In the genomic region with DNA sequence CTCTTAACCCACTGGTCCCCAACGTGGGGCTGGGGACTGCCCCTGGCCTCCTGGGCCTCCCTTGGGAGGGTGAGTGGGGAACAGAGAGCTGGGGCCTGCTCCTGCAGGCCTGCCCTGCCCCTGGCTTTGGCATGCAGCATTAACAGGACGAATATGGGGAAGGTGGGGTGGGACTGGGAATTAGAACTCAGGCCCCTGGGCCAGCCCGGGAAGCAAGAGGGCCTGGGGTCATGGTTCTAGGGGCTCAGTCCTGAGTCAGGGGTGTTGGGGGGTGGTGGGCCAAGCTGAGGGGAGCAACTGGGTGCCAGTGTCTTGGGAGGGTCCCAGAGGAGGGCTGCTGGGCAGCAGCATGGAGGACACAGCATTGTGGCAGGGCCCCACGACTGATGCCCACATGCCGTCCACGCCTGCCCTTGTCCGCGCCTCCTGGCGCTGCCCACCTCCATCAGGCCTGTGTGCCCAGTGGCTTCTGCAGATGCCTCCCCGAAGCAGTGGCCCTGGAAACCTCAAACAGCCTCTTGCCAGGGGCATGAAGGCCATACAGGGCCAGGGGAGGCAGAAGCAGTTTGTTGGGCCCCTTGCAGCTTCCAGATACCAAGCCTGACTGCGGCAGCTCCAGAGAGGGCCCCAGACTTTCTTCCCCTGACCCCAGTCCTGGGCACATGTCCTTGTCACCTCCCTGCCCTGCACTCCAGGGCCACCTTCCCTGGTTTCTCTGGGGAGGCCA, we compare ENCODE assay signal across 11 cellular contexts. TPM values are rescaled to one million over a fixed set of nuclear protein-coding genes. Genes with fewer than 3 reads are reported as not detected.
DNase-seq lines count a peak whose midpoint lies in the region; ATAC-seq, FAIRE-seq and TF ChIP-seq lines count a peak whose summit lies in the region.
"Had no signal": no experiment of that assay in that cellular context is flagged by ENCODE, and none has a peak within 500 bp of the region (broad histone marks: within the 10 kb centered on the region; RNA-seq: fewer than 3 reads in every experiment).

No MANE protein-coding gene starts in this region.

- intact Hi-C loops in activated CD8-positive, alpha-beta T cell treated with anti-CD3 and anti-CD28 coated beads for 36 hours (cut with micrococcal nuclease), result loop anchor here (10.0 kb wide), 2 partner anchors 165 to 245 kb away; partner anchors contain the start of genes DHRS7B and USP22
- intact Hi-C loops in kidney (cut with DNase I), result no loop called here

- H3K27ac Mint-ChIP-seq in activated CD8-positive, alpha-beta T cell treated with anti-CD3 and anti-CD28 coated beads for 36 hours, result peak overlapping the region; percentile 95
- no peak overlapping the region for H3K27ac Mint-ChIP-seq in activated CD8-positive, alpha-beta T cell treated with anti-CD3 and anti-CD28 coated beads, Interleukin-2, amount 10 ng/mL, durations not matched to agents 7 days and 5 days
- H3K27ac Mint-ChIP-seq in stimulated activated naive B cell treated with anti-CD40 and anti-IgM and Interleukin-4, amounts not matched to agents 10 μg/mL and 1 μg/mL and 100 μg/mL, for 72 hours, result peak overlapping the region; percentile 98
- H3K27ac Mint-ChIP-seq in chondrocyte (ENCODE audit: unreplicated experiment), result no peak overlapping the region

- ATAC-seq in activated CD8-positive, alpha-beta T cell treated with anti-CD3 and anti-CD28 coated beads for 36 hours, result no peak
- ATAC-seq in activated CD8-positive, alpha-beta T cell treated with anti-CD3 and anti-CD28 coated beads, Interleukin-2, amount 10 ng/mL, durations not matched to agents 7 days and 5 days, result no peak
- ATAC-seq in RWPE2 (ENCODE audit: low read depth), result no peak
- ATAC-seq in stimulated activated naive B cell treated with anti-CD40 and anti-IgM and Interleukin-4, amounts not matched to agents 10 μg/mL and 1 μg/mL and 100 μg/mL, for 72 hours (replicated peaks), result no peak
- no peak for ATAC-seq in GM19035 (IDR thresholded peaks at IDR 0.05; ENCODE audit: unreplicated experiment)

- H3K9me3 Mint-ChIP-seq in activated CD8-positive, alpha-beta T cell treated with anti-CD3 and anti-CD28 coated beads for 36 hours, result no peaks in the 10 kb centered on the region
- no peaks in the 10 kb centered on the region for H3K9me3 Mint-ChIP-seq in activated CD8-positive, alpha-beta T cell treated with anti-CD3 and anti-CD28 coated beads, Interleukin-2, amount 10 ng/mL, durations not matched to agents 7 days and 5 days (ENCODE audit: insufficient read depth)
- peaks cover 2 to 3% of the 10 kb centered on the region in 2 donors for H3K9me3 Mint-ChIP-seq in stimulated activated naive B cell treated with anti-CD40 and anti-IgM and Interleukin-4, amounts not matched to agents 10 μg/mL and 1 μg/mL and 100 μg/mL, for 72 hours
- peaks cover 2% of the 10 kb centered on the region for H3K9me3 Mint-ChIP-seq in chondrocyte (ENCODE audit: low read depth)

- H3K4me3 Mint-ChIP-seq in activated CD8-positive, alpha-beta T cell treated with anti-CD3 and anti-CD28 coated beads for 36 hours, result peak overlapping the region; percentile 99
- no peak overlapping the region for H3K4me3 Mint-ChIP-seq in activated CD8-positive, alpha-beta T cell treated with anti-CD3 and anti-CD28 coated beads, Interleukin-2, amount 10 ng/mL, durations not matched to agents 7 days and 5 days
- H3K4me3 Mint-ChIP-seq in stimulated activated naive B cell treated with anti-CD40 and anti-IgM and Interleukin-4, amounts not matched to agents 10 μg/mL and 1 μg/mL and 100 μg/mL, for 72 hours, result peak overlapping the region; percentile 90 to 98
- H3K4me3 Mint-ChIP-seq in chondrocyte (ENCODE audit: unreplicated experiment), result no peak overlapping the region

- no peak for TF ChIP-seq CTCF in activated CD8-positive, alpha-beta T cell treated with anti-CD3 and anti-CD28 coated beads for 36 hours (IDR thresholded peaks at IDR 0.05)
- no peak for TF ChIP-seq CTCF in RWPE2 (IDR thresholded peaks at IDR 0.05; ENCODE audit: poor library complexity, severe bottlenecking)
- no peak for TF ChIP-seq CTCF in kidney (IDR thresholded peaks at IDR 0.05; ENCODE audit: borderline replicate concordance, extremely low read depth, insufficient read depth)
- no peak for TF ChIP-seq CTCF in chondrocyte (IDR thresholded peaks at IDR 0.05)

- H3K4me1 ChIP-seq in RWPE2 (ENCODE audit: insufficient read depth, poor library complexity, severe bottlenecking) (peaks cover 23% of the 10 kb centered on the region), kidney (ENCODE audit: control insufficient read depth in 1 of 2, insufficient read depth in 1 of 2, low read depth in 1 of 2, low read length in 2 of 2) (peaks cover 32 to 45% of the 10 kb centered on the region in 2 donors)

- H3K27me3 ChIP-seq in RWPE2 (ENCODE audit: insufficient read depth, poor library complexity, severe bottlenecking), result no peaks in the 10 kb centered on the region

- peaks cover 44% of the 10 kb centered on the region for H3K4me1 Mint-ChIP-seq in activated CD8-positive, alpha-beta T cell treated with anti-CD3 and anti-CD28 coated beads for 36 hours (ENCODE audit: low read depth)
- H3K4me1 Mint-ChIP-seq in activated CD8-positive, alpha-beta T cell treated with anti-CD3 and anti-CD28 coated beads, Interleukin-2, amount 10 ng/mL, durations not matched to agents 7 days and 5 days (ENCODE audit: low read depth), result peaks cover 37% of the 10 kb centered on the region
- H3K4me1 Mint-ChIP-seq in stimulated activated naive B cell treated with anti-CD40 and anti-IgM and Interleukin-4, amounts not matched to agents 10 μg/mL and 1 μg/mL and 100 μg/mL, for 72 hours, result peaks cover 55 to 77% of the 10 kb centered on the region in 2 donors
- H3K4me1 Mint-ChIP-seq in chondrocyte (ENCODE audit: low read depth), result peaks cover 41% of the 10 kb centered on the region

- peak overlapping the region in 1 of 2 donors; percentile 60 for H3K9ac ChIP-seq in kidney (ENCODE audit: low read length in 2 of 2)
- H3K9ac ChIP-seq: parathyroid adenoma had no signal

- no peaks in the 10 kb centered on the region for H3K9me3 ChIP-seq in RWPE2 (ENCODE audit: severe bottlenecking)
- H3K9me3 ChIP-seq in kidney (ENCODE audit: control insufficient read depth in 1 of 2, low read length in 2 of 2), result no peaks in the 10 kb centered on the region

- POLR2A ChIA-PET in activated CD8-positive, alpha-beta T cell treated with anti-CD3 and anti-CD28 coated beads for 36 hours (lab: Charles Lee), result interaction anchor here (4.9 kb wide), 1 partner anchor 13 kb away, joined by 36 read pairs; no protein-coding TSS in a partner anchor
- POLR2A ChIA-PET in activated CD8-positive, alpha-beta T cell treated with anti-CD3 and anti-CD28 coated beads, Interleukin-2, amount 10 ng/mL, durations not matched to agents 7 days and 5 days (lab: Charles Lee), result no interaction called here

- no peaks in the 10 kb centered on the region for H3K27me3 Mint-ChIP-seq in activated CD8-positive, alpha-beta T cell treated with anti-CD3 and anti-CD28 coated beads for 36 hours
- no peaks in the 10 kb centered on the region for H3K27me3 Mint-ChIP-seq in activated CD8-positive, alpha-beta T cell treated with anti-CD3 and anti-CD28 coated beads, Interleukin-2, amount 10 ng/mL, durations not matched to agents 7 days and 5 days (ENCODE audit: low read depth)
- H3K27me3 Mint-ChIP-seq in stimulated activated naive B cell treated with anti-CD40 and anti-IgM and Interleukin-4, amounts not matched to agents 10 μg/mL and 1 μg/mL and 100 μg/mL, for 72 hours, result peaks cover 0 to 4% of the 10 kb centered on the region in 2 donors
- H3K27me3 Mint-ChIP-seq in chondrocyte (ENCODE audit: low read depth), result no peaks in the 10 kb centered on the region

- H3K36me3 Mint-ChIP-seq in activated CD8-positive, alpha-beta T cell treated with anti-CD3 and anti-CD28 coated beads for 36 hours (ENCODE audit: low read depth), result peaks cover 44% of the 10 kb centered on the region
- H3K36me3 Mint-ChIP-seq in activated CD8-positive, alpha-beta T cell treated with anti-CD3 and anti-CD28 coated beads, Interleukin-2, amount 10 ng/mL, durations not matched to agents 7 days and 5 days (ENCODE audit: low read depth), result peaks cover 24% of the 10 kb centered on the region
- peaks cover 29 to 55% of the 10 kb centered on the region in 2 donors for H3K36me3 Mint-ChIP-seq in stimulated activated naive B cell treated with anti-CD40 and anti-IgM and Interleukin-4, amounts not matched to agents 10 μg/mL and 1 μg/mL and 100 μg/mL, for 72 hours
- peaks cover 1% of the 10 kb centered on the region for H3K36me3 Mint-ChIP-seq in chondrocyte (ENCODE audit: low read depth)

- FAIRE-seq in kidney (lab: Jason Lieb, UNC), result no peak

- H3K36me3 ChIP-seq in RWPE2 (ENCODE audit: low read depth) (peaks cover 18% of the 10 kb centered on the region), kidney (ENCODE audit: control insufficient read depth in 1 of 2, insufficient read depth in 2 of 2, low read length in 2 of 2) (no peaks in the 10 kb centered on the region)

- H3K27ac ChIP-seq in RWPE2 (ENCODE audit: poor library complexity, severe bottlenecking), result peak overlapping the region; percentile 93
- H3K27ac ChIP-seq in kidney (ENCODE audit: low read depth in 2 of 2, low read length in 2 of 2), result peak overlapping the region; percentile 69 to 99

- no peak for DNase-seq in activated CD8-positive, alpha-beta T cell treated with anti-CD3 and anti-CD28 coated beads for 36 hours
- no peak for DNase-seq in activated CD8-positive, alpha-beta T cell treated with anti-CD3 and anti-CD28 coated beads, Interleukin-2, amount 10 ng/mL, durations not matched to agents 7 days and 5 days
- DNase-seq in RWPE2 (ENCODE audit: low spot score), result no peak
- peak; percentile 79 for DNase-seq in kidney
- DNase-seq in stimulated activated naive B cell treated with anti-CD40 and anti-IgM and Interleukin-4, amounts not matched to agents 10 μg/mL and 1 μg/mL and 100 μg/mL, for 72 hours, result peak; percentile 41
- DNase-seq in chondrocyte (ENCODE audit: low spot score), result no peak
- DNase-seq in AG20443 (ENCODE audit: low spot score), result no peak
- DNase-seq: activated CD8-positive, alpha-beta memory T cell treated with anti-CD3 and anti-CD28 coated beads for 24 hours; cortex of kidney had no signal

- H3K4me3 ChIP-seq in RWPE2 (ENCODE audit: severe bottlenecking), result no peak overlapping the region
- no peak overlapping the region for H3K4me3 ChIP-seq in kidney (ENCODE audit: low read length in 2 of 2)

- CTCF ChIA-PET in activated CD8-positive, alpha-beta T cell treated with anti-CD3 and anti-CD28 coated beads for 36 hours (lab: Charles Lee), result no interaction called here
- CTCF ChIA-PET in activated CD8-positive, alpha-beta T cell treated with anti-CD3 and anti-CD28 coated beads, Interleukin-2, amount 10 ng/mL, durations not matched to agents 7 days and 5 days (lab: Charles Lee), result interaction anchor here (1.2 kb wide), 1 partner anchor 12 kb away, joined by 4 read pairs; no protein-coding TSS in a partner anchor

RNA-seq across cellular contexts. Expression of gene MAP2K3, which starts 4.8 kb away (rescaled TPM):
- 100 to 1,000 TPM; 151 to 153 TPM for total RNA-seq in activated CD8-positive, alpha-beta T cell treated with anti-CD3 and anti-CD28 coated beads for 36 hours
- total RNA-seq in activated CD8-positive, alpha-beta T cell treated with anti-CD3 and anti-CD28 coated beads, Interleukin-2, amount 10 ng/mL, durations not matched to agents 7 days and 5 days, result 10 to 100 TPM; 57.4 to 57.8 TPM
- total RNA-seq in kidney (44.0 TPM), chondrocyte (31.3 to 38.3 TPM (median 35.9 TPM) in 3 replicates)
- polyA plus RNA-seq in kidney (ENCODE audit: insufficient read depth, low read depth, low replicate concordance), result 40.1 TPM

RNA-seq across cellular contexts. Expression of gene NATD1, which starts 36.1 kb away (rescaled TPM):
- 1 to 10 TPM; 1.1 to 1.3 TPM for total RNA-seq in activated CD8-positive, alpha-beta T cell treated with anti-CD3 and anti-CD28 coated beads for 36 hours
- 1 to 10 TPM; 1.1 to 1.3 TPM for total RNA-seq in activated CD8-positive, alpha-beta T cell treated with anti-CD3 and anti-CD28 coated beads, Interleukin-2, amount 10 ng/mL, durations not matched to agents 7 days and 5 days
- 14.2 TPM for total RNA-seq in kidney
- 5.0 TPM for polyA plus RNA-seq in kidney (ENCODE audit: insufficient read depth, low read depth, low replicate concordance)
- 8.2 to 18.6 TPM (median 17.2 TPM) in 3 replicates for total RNA-seq in chondrocyte

Comparison
In these comparisons a context has a peak if more than half of its experiments do, and no peak if none do; other contexts are left out.
1. H3K27ac Mint-ChIP-seq: peak in activated CD8-positive, alpha-beta T cell treated with anti-CD3 and anti-CD28 coated beads for 36 hours (single experiment) and stimulated activated naive B cell treated with anti-CD40 and anti-IgM and Interleukin-4, amounts not matched to agents 10 μg/mL and 1 μg/mL and 100 μg/mL, for 72 hours (single experiment); none in activated CD8-positive, alpha-beta T cell treated with anti-CD3 and anti-CD28 coated beads, Interleukin-2, amount 10 ng/mL, durations not matched to agents 7 days and 5 days (single experiment) and chondrocyte (single experiment).
2. H3K4me3 Mint-ChIP-seq: peak in activated CD8-positive, alpha-beta T cell treated with anti-CD3 and anti-CD28 coated beads for 36 hours (single experiment) and stimulated activated naive B cell treated with anti-CD40 and anti-IgM and Interleukin-4, amounts not matched to agents 10 μg/mL and 1 μg/mL and 100 μg/mL, for 72 hours (2 of 2); none in activated CD8-positive, alpha-beta T cell treated with anti-CD3 and anti-CD28 coated beads, Interleukin-2, amount 10 ng/mL, durations not matched to agents 7 days and 5 days (single experiment) and chondrocyte (single experiment).
3. DNase-seq: peak in kidney (single experiment) and stimulated activated naive B cell treated with anti-CD40 and anti-IgM and Interleukin-4, amounts not matched to agents 10 μg/mL and 1 μg/mL and 100 μg/mL, for 72 hours (single experiment); none in activated CD8-positive, alpha-beta T cell treated with anti-CD3 and anti-CD28 coated beads for 36 hours (single experiment), activated CD8-positive, alpha-beta T cell treated with anti-CD3 and anti-CD28 coated beads, Interleukin-2, amount 10 ng/mL, durations not matched to agents 7 days and 5 days (single experiment), RWPE2 (single experiment), chondrocyte (single experiment) and AG20443 (single experiment).